19 cellular contexts compared by ENCODE assay signal in genomic region chr6:139538366-139538765, GRCh38.
DNase-seq lines count a peak whose midpoint lies in the region; ATAC-seq and TF ChIP-seq lines count a peak whose summit lies in the region.
"Had no signal": no experiment of that assay in that cellular context is flagged by ENCODE, and none has a peak within 500 bp of the region (broad histone marks: within the 10 kb centered on the region; RNA-seq: fewer than 3 reads in every experiment).

No MANE protein-coding gene starts in this region.

- TF ChIP-seq EP300 in tibial nerve (IDR thresholded peaks at IDR 0.05): no peak

- intact Hi-C loops in IMR-90 (cut with micrococcal nuclease): loop anchor here (10.0 kb wide), 1 partner anchor 516 kb away; no protein-coding TSS in a partner anchor
- intact Hi-C loops in prostate gland (cut with DNase I): loop anchor here (5.0 kb wide), 1 partner anchor 161 kb away; no protein-coding TSS in a partner anchor

- peaks cover 16% of the 10 kb centered on the region for H3K4me1 ChIP-seq in IMR-90 (ENCODE audit: control insufficient read depth, insufficient read depth, low read length)
- peaks cover 7% of the 10 kb centered on the region for H3K4me1 ChIP-seq in prostate gland (replicated peaks)
- peaks cover 0 to 19% (median 8%) of the 10 kb centered on the region in 4 donors for H3K4me1 ChIP-seq in tibial nerve

- peak overlapping the region; percentile 98 for H2AK5ac ChIP-seq in IMR-90 (ENCODE audit: low read depth, low read length)

- 0 out of 2 replicates have a peak overlapping the region, but pooled peaks have one; percentile 55 for H3K14ac ChIP-seq in IMR-90 (replicated peaks; ENCODE audit: low read depth, low read length)

- CTCF ChIA-PET in IMR-90 (lab: Yijun Ruan, JAX): no interaction called here

- peak overlapping the region; percentile 48; the same call in 1 of the 2 replicates for H4K5ac ChIP-seq in IMR-90 (ENCODE audit: low read depth, low read length)

- no peak overlapping the region for H3K9ac ChIP-seq in IMR-90 (ENCODE audit: low read depth, low read length)

- no peaks in the 10 kb centered on the region for H4K20me1 ChIP-seq in IMR-90 (ENCODE audit: insufficient read depth, low read length)

- no TSS peak for BruUV-seq in IMR-90 (replicated peaks; lab: Mats Ljungman, UMichigan)

- no CpG with 5 or more reads among the region's 7 CpGs for WGBS in IMR-90 (ENCODE audit: extremely low coverage in 2 of 2, insufficient read length in 1 of 2), 2 experiments
- WGBS in prostate gland: 92% methylated on average over 7 of the region's 7 CpGs
- WGBS in tibial nerve, 2 donors: 92% methylated on average over 7 of the region's 7 CpGs

- H3K4me2 ChIP-seq in IMR-90 (ENCODE audit: low read depth, low read length): no peak overlapping the region

- dilution Hi-C loops in IMR-90 (cut with HindIII; ENCODE audit: low sequenced_read_pairs, unreplicated experiment): no loop called here

- ATAC-seq in IMR-90 (ENCODE audit: low read depth): no peak
- ATAC-seq in GM18870 (IDR thresholded peaks at IDR 0.05; ENCODE audit: unreplicated experiment): no peak
- no peak for ATAC-seq in GM21526 (IDR thresholded peaks at IDR 0.05; ENCODE audit: low FRiP score, unreplicated experiment)
- ATAC-seq: gastroesophageal sphincter; left lung; right cardiac atrium; stimulated activated naive B cell treated with anti-CD40 and anti-IgM and Interleukin-4, amounts not matched to agents 10 μg/mL and 1 μg/mL and 100 μg/mL, for 72 hours had no signal

- H3K27ac ChIP-seq in IMR-90 (ENCODE audit: insufficient read depth, low read length) (no peak overlapping the region), VCaP (peak overlapping the region; percentile 98), prostate gland (peak overlapping the region; percentile 65 to 80), tibial nerve (no peak overlapping the region)
- H3K27ac ChIP-seq: coronary artery, epithelial cell of prostate, SK-N-MC had no signal

- peak overlapping the region; percentile 4; the same call in 1 of the 2 replicates for H3K23ac ChIP-seq in IMR-90 (ENCODE audit: low read depth, low read length)

- no peak overlapping the region for H2AFZ ChIP-seq in IMR-90 (replicated peaks; ENCODE audit: low read length, poor library complexity)

- H4K91ac ChIP-seq in IMR-90 (ENCODE audit: insufficient read depth, low read depth, low read length): peak overlapping the region; percentile 1

- H3K9me1 ChIP-seq in IMR-90 (ENCODE audit: insufficient read depth, low read length): peaks cover 29% of the 10 kb centered on the region

- peak overlapping the region; percentile 67 for H3K4ac ChIP-seq in IMR-90 (ENCODE audit: low read depth, low read length)

- peaks cover 0 to 3% of the 10 kb centered on the region in 2 experiments; a peak in 1 of 4 replicates for H3K79me1 ChIP-seq in IMR-90 (ENCODE audit: low read depth in 1 of 2, low read length in 2 of 2)

- TF ChIP-seq RAD21 in IMR-90 (IDR thresholded peaks at IDR 0.05; ENCODE audit: low read length): no peak

- H3K27me3 ChIP-seq in IMR-90 (ENCODE audit: control insufficient read depth, insufficient read depth, low read length) (no peaks in the 10 kb centered on the region), prostate gland (replicated peaks; ENCODE audit: insufficient read depth) (no peaks in the 10 kb centered on the region), tibial nerve (no peaks in the 10 kb centered on the region)
- H3K27me3 ChIP-seq: gastroesophageal sphincter, left lung had no signal

- peak overlapping the region; percentile 97; the same call in 2 of the 3 replicates for H2BK15ac ChIP-seq in IMR-90 (ENCODE audit: low read depth, low read length)

- H2AK9ac ChIP-seq in IMR-90 (replicated peaks; ENCODE audit: low read depth, low read length, poor library complexity): no peak overlapping the region

- POLR2A ChIA-PET in IMR-90 (lab: Charles Lee; ENCODE audit: unreplicated experiment): interaction anchor here (1.0 kb wide), 1 partner anchor 164 kb away, joined by 3 read pairs; the partner anchor contains the start of gene CITED2

- H3K9me3 ChIP-seq in IMR-90 (ENCODE audit: control insufficient read depth, insufficient read depth, low read length): no peaks in the 10 kb centered on the region
- no peaks in the 10 kb centered on the region for H3K9me3 ChIP-seq in prostate gland
- H3K9me3 ChIP-seq in tibial nerve: no peaks in the 10 kb centered on the region
- H3K9me3 ChIP-seq: gastroesophageal sphincter, left lung had no signal

- H2BK20ac ChIP-seq in IMR-90 (ENCODE audit: low read depth, low read length): peak overlapping the region; percentile 81

- H3K4me3 ChIP-seq in IMR-90 (ENCODE audit: insufficient read depth, low read depth, low read length): no peak overlapping the region
- no peak overlapping the region for H3K4me3 ChIP-seq in epithelial cell of esophagus (ENCODE audit: low read length)
- no peak overlapping the region for H3K4me3 ChIP-seq in prostate gland
- no peak overlapping the region for H3K4me3 ChIP-seq in tibial nerve
- H3K4me3 ChIP-seq: coronary artery, gastroesophageal sphincter, left lung, SK-N-MC had no signal

- DNase-seq in IMR-90 (no peak), epithelial cell of esophagus (ENCODE audit: low read depth) (peak; percentile 72), prostate gland (ENCODE audit: low spot score) (no peak), tibial nerve (ENCODE audit: low spot score in 2 of 2) (no peak)
- DNase-seq: activated naive CD4-positive, alpha-beta T cell treated with anti-CD3 and anti-CD28 coated beads, Interleukin-2, amount 50 U/mL, for 16 hours; activated T-cell treated with anti-CD3 and anti-CD28 coated beads, Interleukin-2, amount 50 U/mL, for 24 hours; left lung; NCI-H146; NCI-H2227 treated with DMSO at 0.1 percent for 48 hours; NK-92 treated with Interleukin-12 subunit alpha and Interleukin-12 subunit beta, amount 100 ng/mL, for 24 hours; right cardiac atrium; stimulated activated naive B cell treated with anti-CD40 and anti-IgM and Interleukin-4, amounts not matched to agents 10 μg/mL and 1 μg/mL and 100 μg/mL, for 72 hours had no signal

- no peaks in the 10 kb centered on the region for H3K36me3 ChIP-seq in IMR-90 (ENCODE audit: control insufficient read depth, insufficient read depth, low read length)
- H3K36me3 ChIP-seq in prostate gland: no peaks in the 10 kb centered on the region
- no peaks in the 10 kb centered on the region for H3K36me3 ChIP-seq in tibial nerve
- H3K36me3 ChIP-seq: gastroesophageal sphincter, left lung had no signal

- TF ChIP-seq CTCF in IMR-90 (conservative IDR thresholded peaks at IDR 0.05; ENCODE audit: low read depth, low read length): no peak
- no peak for TF ChIP-seq CTCF in VCaP (conservative IDR thresholded peaks at IDR 0.05)
- no peak for TF ChIP-seq CTCF in epithelial cell of esophagus (IDR thresholded peaks at IDR 0.05; ENCODE audit: insufficient read depth, low read depth, low read length, missing control alignments)
- no peak for TF ChIP-seq CTCF in prostate gland (IDR thresholded peaks at IDR 0.05)
- no peak for TF ChIP-seq CTCF in tibial nerve (IDR thresholded peaks at IDR 0.05)

- peak overlapping the region in 1 of 2 experiments; percentile 68; a peak in 2 of 4 replicates for H4K8ac ChIP-seq in IMR-90 (ENCODE audit: low read depth in 2 of 2, low read length in 2 of 2)

- peak overlapping the region; percentile 25 for H2BK5ac ChIP-seq in IMR-90 (ENCODE audit: low read depth, low read length, poor library complexity, severe bottlenecking)

- H3K56ac ChIP-seq in IMR-90 (ENCODE audit: extremely low read depth, insufficient read depth, low read length): peak overlapping the region; percentile 31; the same call in 1 of the 2 replicates

- peak overlapping the region; percentile 67; the same call in 1 of the 2 replicates for H3K18ac ChIP-seq in IMR-90 (ENCODE audit: low read depth, low read length)

- peak overlapping the region; percentile 75 for H2BK120ac ChIP-seq in IMR-90 (ENCODE audit: low read depth, low read length)

- TF ChIP-seq POLR2A in IMR-90 (IDR thresholded peaks at IDR 0.05; ENCODE audit: low read depth, low read length) (no peak), prostate gland (IDR thresholded peaks at IDR 0.05) (no peak), tibial nerve (IDR thresholded peaks at IDR 0.05) (no peak)

- in situ Hi-C loops in IMR-90 (cut with MboI; ENCODE audit: low sequenced_read_pairs): no loop called here

TF ChIP-seq in IMR-90, 13 proteins besides CTCF, POLR2A, EP300 and RAD21:
- TF ChIP-seq FOS (IDR thresholded peaks at IDR 0.05; ENCODE audit: low read depth, low read length) (no peak), RCOR1 (IDR thresholded peaks at IDR 0.05; ENCODE audit: insufficient replicate concordance, low read length) (no peak), MXI1 (IDR thresholded peaks at IDR 0.05; ENCODE audit: borderline replicate concordance, low read depth, low read length) (no peak)

Comparison
In these comparisons a context has a peak if more than half of its experiments do, and no peak if none do; other contexts are left out.
1. H3K27ac ChIP-seq: peak in VCaP (single experiment) and prostate gland (2 of 2); none in IMR-90 (single experiment) and tibial nerve (0 of 4).